In genomic region chr6:138403324-138403800, GRCh38 we compare ENCODE assay signal across 8 cellular contexts. TPM values are rescaled to one million over a fixed set of nuclear protein-coding genes. Genes with fewer than 3 reads are reported as not detected.
DNase-seq lines count a peak whose midpoint lies in the region; ATAC-seq, FAIRE-seq and TF ChIP-seq lines count a peak whose summit lies in the region.

No MANE protein-coding gene starts in this region.

- peaks cover 17% of the 10 kb centered on the region for H3K36me3 Mint-ChIP-seq in activated CD8-positive, alpha-beta memory T cell treated with anti-CD3 and anti-CD28 coated beads, Interleukin-2, amount 10 ng/mL, durations not matched to agents 7 days and 5 days
- peaks cover 20% of the 10 kb centered on the region for H3K36me3 Mint-ChIP-seq in nephron progenitor cell (ENCODE audit: low read depth)

- no peak overlapping the region for H3K27ac ChIP-seq in MM.1S (ENCODE audit: low read length)

- H3K4me1 Mint-ChIP-seq in activated CD8-positive, alpha-beta memory T cell treated with anti-CD3 and anti-CD28 coated beads, Interleukin-2, amount 10 ng/mL, durations not matched to agents 7 days and 5 days, result peaks cover 16% of the 10 kb centered on the region
- H3K4me1 Mint-ChIP-seq in nephron progenitor cell, result peaks cover 16% of the 10 kb centered on the region

- DNase-seq in EL (peak; percentile 29), MM.1S (no peak), fibroblast of mammary gland (ENCODE audit: low read depth) (no peak), nephron progenitor cell (peak; percentile 54), urothelium cell line (ENCODE audit: low spot score) (peak; percentile 58)
- DNase-seq in activated CD8-positive, alpha-beta memory T cell treated with anti-CD3 and anti-CD28 coated beads, Interleukin-2, amount 10 ng/mL, durations not matched to agents 7 days and 5 days, result peak; percentile 59

- H3K4me3 ChIP-seq in MM.1S (ENCODE audit: low read length) (peak overlapping the region; percentile 84), fibroblast of mammary gland (ENCODE audit: control insufficient read depth, low read depth, low read length) (peak overlapping the region; percentile 79)

- CTCF ChIA-PET in activated CD8-positive, alpha-beta memory T cell treated with anti-CD3 and anti-CD28 coated beads, Interleukin-2, amount 10 ng/mL, durations not matched to agents 7 days and 5 days (lab: Charles Lee), result interaction anchor here (0.5 to 3.3 kb wide), 10 partner anchors 9 to 287 kb away, joined by 3 to 18 read pairs (median 4); no protein-coding TSS in a partner anchor

- H3K9me3 Mint-ChIP-seq in activated CD8-positive, alpha-beta memory T cell treated with anti-CD3 and anti-CD28 coated beads, Interleukin-2, amount 10 ng/mL, durations not matched to agents 7 days and 5 days (ENCODE audit: low read depth), result no peaks in the 10 kb centered on the region
- H3K9me3 Mint-ChIP-seq in nephron progenitor cell, result no peaks in the 10 kb centered on the region

- H3K4me2 ChIP-seq in MM.1S (ENCODE audit: low read depth, low read length), result peak overlapping the region; percentile 97

- peaks cover 4% of the 10 kb centered on the region for H3K27me3 Mint-ChIP-seq in activated CD8-positive, alpha-beta memory T cell treated with anti-CD3 and anti-CD28 coated beads, Interleukin-2, amount 10 ng/mL, durations not matched to agents 7 days and 5 days
- H3K27me3 Mint-ChIP-seq in nephron progenitor cell (ENCODE audit: low read depth, poor library complexity), result peaks cover 12% of the 10 kb centered on the region

- H3K4me1 ChIP-seq in MM.1S (ENCODE audit: low read length), result no peaks in the 10 kb centered on the region

- H3K9ac ChIP-seq in MM.1S (ENCODE audit: low read length), result peak overlapping the region; percentile 65

- H3K36me3 ChIP-seq in MM.1S (replicated peaks; ENCODE audit: insufficient read depth, low read length), result no peaks in the 10 kb centered on the region

- no peak for FAIRE-seq in urothelium cell line (lab: Jason Lieb, UNC)

- no peaks in the 10 kb centered on the region for H4K20me1 ChIP-seq in MM.1S (ENCODE audit: insufficient read depth, low read length)

- H3K27me3 ChIP-seq in MM.1S (replicated peaks; ENCODE audit: insufficient read depth, low read length), result no peaks in the 10 kb centered on the region

- ATAC-seq in GM21529 (IDR thresholded peaks at IDR 0.05; ENCODE audit: unreplicated experiment), result peak; percentile 20
- ATAC-seq in activated CD8-positive, alpha-beta memory T cell treated with anti-CD3 and anti-CD28 coated beads, Interleukin-2, amount 10 ng/mL, durations not matched to agents 7 days and 5 days, result peak; percentile 24
- no peak for ATAC-seq in HG02870 (IDR thresholded peaks at IDR 0.05; ENCODE audit: unreplicated experiment)

- peaks cover 5% of the 10 kb centered on the region; the same call in 1 of the 2 replicates for H3F3A ChIP-seq in MM.1S (ENCODE audit: insufficient read depth, low read length)

- TF ChIP-seq CTCF in MM.1S (IDR thresholded peaks at IDR 0.05; ENCODE audit: low read length) (no peak), fibroblast of mammary gland (conservative IDR thresholded peaks at IDR 0.05; ENCODE audit: control insufficient read depth, insufficient read depth, low read depth, low read length) (no peak), nephron progenitor cell (IDR thresholded peaks at IDR 0.05) (no peak)

- peak overlapping the region; percentile 98 for H2AFZ ChIP-seq in MM.1S (ENCODE audit: low read length)

- H3K9me2 ChIP-seq in MM.1S (replicated peaks; ENCODE audit: insufficient read depth, low read length), result no peaks in the 10 kb centered on the region

- no peaks in the 10 kb centered on the region for H3K9me3 ChIP-seq in MM.1S (replicated peaks; ENCODE audit: insufficient read depth, low read length)

- peak overlapping the region; percentile 80 for H3K27ac Mint-ChIP-seq in activated CD8-positive, alpha-beta memory T cell treated with anti-CD3 and anti-CD28 coated beads, Interleukin-2, amount 10 ng/mL, durations not matched to agents 7 days and 5 days
- H3K27ac Mint-ChIP-seq in nephron progenitor cell, result no peak overlapping the region

- H3K4me3 Mint-ChIP-seq in activated CD8-positive, alpha-beta memory T cell treated with anti-CD3 and anti-CD28 coated beads, Interleukin-2, amount 10 ng/mL, durations not matched to agents 7 days and 5 days, result peak overlapping the region; percentile 75
- peak overlapping the region; percentile 80 for H3K4me3 Mint-ChIP-seq in nephron progenitor cell

- no peaks in the 10 kb centered on the region for H3K79me2 ChIP-seq in MM.1S (ENCODE audit: low read length)

RNA-seq across cellular contexts. Expression of gene HEBP2, which starts 0.7 kb away (rescaled TPM):
- 10 to 100 TPM; 37.2 to 43.1 TPM for total RNA-seq in activated CD8-positive, alpha-beta memory T cell treated with anti-CD3 and anti-CD28 coated beads, Interleukin-2, amount 10 ng/mL, durations not matched to agents 7 days and 5 days

RNA-seq across cellular contexts. Expression of gene SMIM28, which starts 25.7 kb away (rescaled TPM):
- not detected for total RNA-seq in activated CD8-positive, alpha-beta memory T cell treated with anti-CD3 and anti-CD28 coated beads, Interleukin-2, amount 10 ng/mL, durations not matched to agents 7 days and 5 days

Comparison
In these comparisons a context has a peak if more than half of its experiments do, and no peak if none do; other contexts are left out.
1. DNase-seq: peak in EL (single experiment), activated CD8-positive, alpha-beta memory T cell treated with anti-CD3 and anti-CD28 coated beads, Interleukin-2, amount 10 ng/mL, durations not matched to agents 7 days and 5 days (single experiment), nephron progenitor cell (single experiment) and urothelium cell line (single experiment); none in MM.1S (single experiment) and fibroblast of mammary gland (single experiment).